ENCODE assay signal across 16 cellular contexts in genomic region chr2:48080534-48081316, GRCh38.
DNase-seq lines count a peak whose midpoint lies in the region; ATAC-seq and TF ChIP-seq lines count a peak whose summit lies in the region.
"Had no signal": no experiment of that assay in that cellular context is flagged by ENCODE, and none has a peak within 500 bp of the region (broad histone marks: within the 10 kb centered on the region; RNA-seq: fewer than 3 reads in every experiment).

No MANE protein-coding gene starts in this region.

- no peaks in the 10 kb centered on the region for H3K9me3 ChIP-seq in testis

- H3K4me1 ChIP-seq in testis, result no peaks in the 10 kb centered on the region

- no peak for TF ChIP-seq POLR2A in testis (IDR thresholded peaks at IDR 0.05)

- H3K27me3 Mint-ChIP-seq in mesothelial cell of epicardium (ENCODE audit: low read depth), result no peaks in the 10 kb centered on the region

- H3K4me1 Mint-ChIP-seq in mesothelial cell of epicardium, result no peaks in the 10 kb centered on the region

- H3K36me3 Mint-ChIP-seq in mesothelial cell of epicardium, result no peaks in the 10 kb centered on the region

- H3K36me3 ChIP-seq in testis (ENCODE audit: low read depth, missing control alignments), result no peaks in the 10 kb centered on the region

- intact Hi-C loops in sciatic nerve (cut with DNase I), result no loop called here
- intact Hi-C loops in testis (cut with DNase I; ENCODE audit: low total_unique reads), result no loop called here

- H3K27me3 ChIP-seq in testis, result no peaks in the 10 kb centered on the region

- TF ChIP-seq CTCF in mesothelial cell of epicardium (IDR thresholded peaks at IDR 0.05; ENCODE audit: unreplicated experiment) (no peak), testis (IDR thresholded peaks at IDR 0.05) (no peak)

- no peak overlapping the region for H3K4me3 Mint-ChIP-seq in mesothelial cell of epicardium
- H3K4me3 Mint-ChIP-seq: CD4-positive, alpha-beta T cell; stimulated activated naive CD8-positive, alpha-beta T cell treated with anti-CD3 and anti-CD28 coated beads, Interleukin-15, Interleukin-2, amounts not matched to agents 100 ng/mL and 50 ng/mL, for 24 hours had no signal

- H3K4me3 ChIP-seq in testis, result no peak overlapping the region

- 92% methylated on average over 6 of the region's 6 CpGs for WGBS in testis, 2 donors

- H3K27ac Mint-ChIP-seq in mesothelial cell of epicardium, result no peak overlapping the region
- H3K27ac Mint-ChIP-seq: CD4-positive, alpha-beta T cell; stimulated activated naive CD8-positive, alpha-beta T cell treated with anti-CD3 and anti-CD28 coated beads, Interleukin-15, Interleukin-2, amounts not matched to agents 100 ng/mL and 50 ng/mL, for 24 hours had no signal

- peak; percentile 74 to 89 for DNase-seq in NOMO-1 (lab: John Stamatoyannopoulos, UW; ENCODE audit: unreplicated experiment in 2 of 2)
- DNase-seq in globus pallidus (ENCODE audit: low spot score), result peak; percentile 54
- no peak for DNase-seq in sciatic nerve (ENCODE audit: low spot score)
- no peak for DNase-seq in mesothelial cell of epicardium (ENCODE audit: low spot score in 2 of 2, unreplicated experiment in 2 of 2)
- DNase-seq in testis, result no peak
- DNase-seq: activated CD4-positive, alpha-beta T cell treated with anti-CD3 and anti-CD28 coated beads for 48 hours; CD4-positive, alpha-beta T cell; NCI-H2029; NCI-H510A; small intestine; T-helper 2 cell had no signal

- H3K27ac ChIP-seq in testis, result no peak overlapping the region
- H3K27ac ChIP-seq: HL-60, RWPE1 had no signal

- ATAC-seq in GM19351 (IDR thresholded peaks at IDR 0.05; ENCODE audit: unreplicated experiment), result peak; percentile 58
- ATAC-seq in sciatic nerve, result peak; percentile 70
- no peak for ATAC-seq in GM18867 (IDR thresholded peaks at IDR 0.05; ENCODE audit: unreplicated experiment)

- peaks cover 5% of the 10 kb centered on the region for H3K9me3 Mint-ChIP-seq in mesothelial cell of epicardium
- H3K9me3 Mint-ChIP-seq: CD4-positive, alpha-beta T cell; stimulated activated naive CD8-positive, alpha-beta T cell treated with anti-CD3 and anti-CD28 coated beads, Interleukin-15, Interleukin-2, amounts not matched to agents 100 ng/mL and 50 ng/mL, for 24 hours had no signal

Comparison
In these comparisons a context has a peak if more than half of its experiments do, and no peak if none do; other contexts are left out.
1. DNase-seq: peak in NOMO-1 (2 of 2) and globus pallidus (single experiment); none in sciatic nerve (single experiment), mesothelial cell of epicardium (0 of 2) and testis (single experiment).